Comparison of ENCODE assay signal across 30 cellular contexts in genomic region chr14:95346266-95346665, GRCh38.
"Had no signal": no experiment of that assay in that cellular context is flagged by ENCODE, and none has a peak within 500 bp of the region (broad histone marks: within the 10 kb centered on the region; RNA-seq: fewer than 3 reads in every experiment).

No MANE protein-coding gene starts in this region.

- H3K4me1 ChIP-seq: parathyroid adenoma, psoas muscle, right lobe of liver, sigmoid colon, suprapubic skin, testis, tibial artery, upper lobe of right lung, uterus had no signal

- H3K27ac ChIP-seq: ovary, parathyroid adenoma, psoas muscle, right lobe of liver, sigmoid colon, suprapubic skin, testis, tibial artery, transverse colon, upper lobe of right lung, uterus had no signal

- H3K9ac ChIP-seq: parathyroid adenoma had no signal

- H3K36me3 ChIP-seq: ovary, right lobe of liver, sigmoid colon, suprapubic skin, tibial artery, transverse colon, upper lobe of right lung, uterus had no signal

- H3K9me3 Mint-ChIP-seq: naive thymus-derived CD8-positive, alpha-beta T cell; natural killer cell treated with Interleukin-12 subunit alpha and Interleukin-12 subunit beta and Interleukin-15 and Interleukin-18, amount 100 ng/mL, for 72 hours; nephron progenitor cell; neural crest cell; stimulated activated effector memory CD8-positive, alpha-beta T cell treated with anti-CD3 and anti-CD28 coated beads, Interleukin-12 subunit alpha, Interleukin-12 subunit beta, amount 100 ng/mL, for 72 hours; stimulated activated naive B cell treated with anti-CD40 and anti-IgM and Interleukin-4, amounts not matched to agents 10 μg/mL and 1 μg/mL and 100 μg/mL, for 72 hours; stimulated activated naive CD8-positive, alpha-beta T cell treated with anti-CD3 and anti-CD28 coated beads, Interleukin-15, Interleukin-2, amounts not matched to agents 100 ng/mL and 50 ng/mL, for 24 hours; type B pancreatic cell had no signal

- H3K79me2 ChIP-seq: parathyroid adenoma had no signal

- H3K4me1 Mint-ChIP-seq: naive thymus-derived CD8-positive, alpha-beta T cell; neural crest cell; stimulated activated effector memory CD8-positive, alpha-beta T cell treated with anti-CD3 and anti-CD28 coated beads, Interleukin-12 subunit alpha, Interleukin-12 subunit beta, amount 100 ng/mL, for 72 hours had no signal

- H3K4me3 Mint-ChIP-seq: naive thymus-derived CD8-positive, alpha-beta T cell; natural killer cell treated with Interleukin-12 subunit alpha and Interleukin-12 subunit beta and Interleukin-15 and Interleukin-18, amount 100 ng/mL, for 72 hours; nephron progenitor cell; neural crest cell; stimulated activated effector memory CD8-positive, alpha-beta T cell treated with anti-CD3 and anti-CD28 coated beads, Interleukin-12 subunit alpha, Interleukin-12 subunit beta, amount 100 ng/mL, for 72 hours; stimulated activated naive B cell treated with anti-CD40 and anti-IgM and Interleukin-4, amounts not matched to agents 10 μg/mL and 1 μg/mL and 100 μg/mL, for 72 hours; stimulated activated naive CD8-positive, alpha-beta T cell treated with anti-CD3 and anti-CD28 coated beads, Interleukin-15, Interleukin-2, amounts not matched to agents 100 ng/mL and 50 ng/mL, for 24 hours; type B pancreatic cell had no signal

- DNase-seq: naive thymus-derived CD8-positive, alpha-beta T cell; nephron progenitor cell; occipital lobe; ovary; posterior cingulate gyrus; psoas muscle; right cardiac atrium; right lobe of liver; sigmoid colon; small intestine; stimulated activated CD4-positive, alpha-beta T cell treated with anti-CD3 and anti-CD28 coated beads, Interleukin-15, amount 100 ng/mL, for 24 hours; stimulated activated CD4-positive, alpha-beta T cell treated with anti-CD3 and anti-CD28 coated beads, Interleukin-2, amount 100 ng/mL, for 24 hours; stimulated activated CD4-positive, alpha-beta T cell treated with anti-CD3 and anti-CD28 coated beads, Interleukin-2, amount 100 ng/mL, for 48 hours; stimulated activated CD4-positive, alpha-beta T cell treated with anti-CD3 and anti-CD28 coated beads, Interleukin-4, amount 100 ng/mL, for 24 hours; stimulated activated naive B cell treated with anti-CD40 and anti-IgM and Interleukin-4, amounts not matched to agents 10 μg/mL and 1 μg/mL and 100 μg/mL, for 72 hours; stimulated activated naive CD4-positive, alpha-beta T cell treated with Interleukin-2 at 50 U/mL for 16 hours; substantia nigra; testis; tibial artery; transverse colon; upper lobe of right lung; uterus had no signal

- H3K27ac Mint-ChIP-seq: naive thymus-derived CD8-positive, alpha-beta T cell; natural killer cell treated with Interleukin-12 subunit alpha and Interleukin-12 subunit beta and Interleukin-15 and Interleukin-18, amount 100 ng/mL, for 72 hours; nephron progenitor cell; progenitor cell of endocrine pancreas; stimulated activated effector memory CD8-positive, alpha-beta T cell treated with anti-CD3 and anti-CD28 coated beads, Interleukin-12 subunit alpha, Interleukin-12 subunit beta, amount 100 ng/mL, for 72 hours; stimulated activated naive B cell treated with anti-CD40 and anti-IgM and Interleukin-4, amounts not matched to agents 10 μg/mL and 1 μg/mL and 100 μg/mL, for 72 hours; stimulated activated naive CD8-positive, alpha-beta T cell treated with anti-CD3 and anti-CD28 coated beads, Interleukin-15, Interleukin-2, amounts not matched to agents 100 ng/mL and 50 ng/mL, for 24 hours; type B pancreatic cell had no signal

- H3K4me3 ChIP-seq: ovary, psoas muscle, right lobe of liver, sigmoid colon, suprapubic skin, testis, tibial artery, transverse colon, upper lobe of right lung, uterus had no signal

- ATAC-seq: naive thymus-derived CD8-positive, alpha-beta T cell; natural killer cell treated with Interleukin-12 subunit alpha and Interleukin-12 subunit beta and Interleukin-15 and Interleukin-18, amount 100 ng/mL, for 72 hours; right cardiac atrium; right lobe of liver; stimulated activated effector memory CD8-positive, alpha-beta T cell treated with anti-CD3 and anti-CD28 coated beads, Interleukin-12 subunit alpha, Interleukin-12 subunit beta, amount 100 ng/mL, for 72 hours; stimulated activated naive B cell treated with anti-CD40 and anti-IgM and Interleukin-4, amounts not matched to agents 10 μg/mL and 1 μg/mL and 100 μg/mL, for 72 hours; upper lobe of right lung had no signal

- H3K27me3 ChIP-seq: ovary, right lobe of liver, sigmoid colon, suprapubic skin, testis, tibial artery, transverse colon, upper lobe of right lung, uterus had no signal

- H3K9me3 ChIP-seq: ovary, psoas muscle, right lobe of liver, sigmoid colon, suprapubic skin, testis, tibial artery, transverse colon, upper lobe of right lung, uterus had no signal

- H2AFZ ChIP-seq: parathyroid adenoma had no signal

- H3K36me3 Mint-ChIP-seq: naive thymus-derived CD8-positive, alpha-beta T cell; natural killer cell treated with Interleukin-12 subunit alpha and Interleukin-12 subunit beta and Interleukin-15 and Interleukin-18, amount 100 ng/mL, for 72 hours; stimulated activated effector memory CD8-positive, alpha-beta T cell treated with anti-CD3 and anti-CD28 coated beads, Interleukin-12 subunit alpha, Interleukin-12 subunit beta, amount 100 ng/mL, for 72 hours; stimulated activated naive B cell treated with anti-CD40 and anti-IgM and Interleukin-4, amounts not matched to agents 10 μg/mL and 1 μg/mL and 100 μg/mL, for 72 hours; type B pancreatic cell had no signal
